ENCODE assay signal across 13 cellular contexts in genomic region chr18:46754661-46755292, GRCh38. TPM values are rescaled to one million over a fixed set of nuclear protein-coding genes. Genes with fewer than 3 reads are reported as not detected.
DNase-seq lines count a peak whose midpoint lies in the region; ATAC-seq and TF ChIP-seq lines count a peak whose summit lies in the region.
"Had no signal": no experiment of that assay in that cellular context is flagged by ENCODE, and none has a peak within 500 bp of the region (broad histone marks: within the 10 kb centered on the region; RNA-seq: fewer than 3 reads in every experiment).

No MANE protein-coding gene starts in this region.

- no peak for TF ChIP-seq CTCF in GM10248 (IDR thresholded peaks at IDR 0.05; ENCODE audit: control extremely low read depth, extremely low read depth, low read depth, missing control alignments)
- no peak for TF ChIP-seq CTCF in osteocyte (IDR thresholded peaks at IDR 0.05)

- no peak overlapping the region for H3K4me3 Mint-ChIP-seq in osteocyte (ENCODE audit: unreplicated experiment)
- H3K4me3 Mint-ChIP-seq: activated CD4-positive, alpha-beta T cell treated with anti-CD3 and anti-CD28 coated beads for 36 hours; mesothelial cell of epicardium had no signal

- H3K27me3 Mint-ChIP-seq in osteocyte (ENCODE audit: unreplicated experiment) = peaks cover 67% of the 10 kb centered on the region

- H3K36me3 Mint-ChIP-seq in osteocyte (ENCODE audit: unreplicated experiment) = no peaks in the 10 kb centered on the region
- H3K36me3 Mint-ChIP-seq: mesothelial cell of epicardium had no signal

- POLR2A ChIA-PET in GM10248 (lab: Yijun Ruan, JAX) = no interaction called here

- no peaks in the 10 kb centered on the region for H3K9me3 Mint-ChIP-seq in osteocyte (ENCODE audit: unreplicated experiment)
- H3K9me3 Mint-ChIP-seq: mesothelial cell of epicardium had no signal

- DNase-seq in GM10248 (ENCODE audit: extremely low spot score) (peak; percentile 15), NCI-H1092 treated with DMSO at 0.1 percent for 48 hours (lab: John Stamatoyannopoulos, UW) (peak; percentile 62), cerebellum (ENCODE audit: low spot score) (peak; percentile 83), osteocyte (ENCODE audit: extremely low spot score, unreplicated experiment) (peak; percentile 73), SW 1271 (lab: John Stamatoyannopoulos, UW) (no peak)
- DNase-seq in stimulated activated CD4-positive, alpha-beta T cell treated with anti-CD3 and anti-CD28 coated beads, Interleukin-2, amount 100 ng/mL, for 24 hours = no peak
- DNase-seq in activated CD8-positive, alpha-beta memory T cell treated with anti-CD3 and anti-CD28 coated beads, Interleukin-2, amount 50 U/mL, for 4 hours = no peak
- DNase-seq: activated CD4-positive, alpha-beta T cell treated with anti-CD3 and anti-CD28 coated beads for 36 hours; NCI-H446; small intestine had no signal

- H3K27ac Mint-ChIP-seq in osteocyte (ENCODE audit: unreplicated experiment) = no peak overlapping the region
- H3K27ac Mint-ChIP-seq: activated CD4-positive, alpha-beta T cell treated with anti-CD3 and anti-CD28 coated beads for 36 hours; mesothelial cell of epicardium had no signal

- CTCF ChIA-PET in GM10248 (lab: Yijun Ruan, JAX) = interaction anchor here (0.8 kb wide), 1 partner anchor 1134 kb away, joined by 3 read pairs; no protein-coding TSS in a partner anchor

- no peak for ATAC-seq in HG03025 (IDR thresholded peaks at IDR 0.05; ENCODE audit: low FRiP score, unreplicated experiment)

- H3K4me1 Mint-ChIP-seq in osteocyte (ENCODE audit: unreplicated experiment) = peaks cover 11% of the 10 kb centered on the region

RNA-seq across cellular contexts. Expression of gene ST8SIA5, which starts 2.1 kb away (rescaled TPM):
- 9.4 TPM for total RNA-seq in cerebellum
- total RNA-seq in osteocyte = 0.30 and 0.76 TPM in 2 replicates
- total RNA-seq: activated CD4-positive, alpha-beta T cell treated with anti-CD3 and anti-CD28 coated beads for 36 hours; vagina had no signal

Comparison
In these comparisons a context has a peak if more than half of its experiments do, and no peak if none do; other contexts are left out.
1. DNase-seq: peak in GM10248 (single experiment), NCI-H1092 treated with DMSO at 0.1 percent for 48 hours (single experiment), cerebellum (single experiment) and osteocyte (single experiment); none in SW 1271 (0 of 2), stimulated activated CD4-positive, alpha-beta T cell treated with anti-CD3 and anti-CD28 coated beads, Interleukin-2, amount 100 ng/mL, for 24 hours (0 of 2) and activated CD8-positive, alpha-beta memory T cell treated with anti-CD3 and anti-CD28 coated beads, Interleukin-2, amount 50 U/mL, for 4 hours (single experiment).